11 cellular contexts compared by ENCODE assay signal in the genomic region with DNA sequence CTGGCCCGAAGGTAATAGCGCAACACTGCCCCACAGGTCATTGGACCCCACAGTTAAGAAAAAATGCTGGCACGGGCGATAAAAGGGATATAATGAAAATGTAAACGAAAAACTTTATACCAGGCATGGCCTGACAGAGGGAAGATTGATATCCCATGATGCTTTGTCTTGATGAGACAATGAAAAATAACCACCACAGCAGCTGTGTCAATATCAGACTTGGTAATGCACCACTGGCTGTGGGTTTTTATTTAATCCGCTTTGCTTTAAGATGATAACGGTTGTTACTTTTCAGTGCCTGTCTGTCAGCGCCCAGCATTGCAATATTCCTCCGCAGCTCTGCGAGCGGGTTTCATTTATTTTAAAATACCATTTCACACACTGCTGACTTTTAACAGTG.
A peak's percentile ranks its signal among the peaks of the same experiment; 100 is the strongest.
DNase-seq lines count a peak whose midpoint lies in the region; ATAC-seq and TF ChIP-seq lines count a peak whose summit lies in the region.
"Had no signal": no experiment of that assay in that cellular context is flagged by ENCODE, and none has a peak within 500 bp of the region (broad histone marks: within the 10 kb centered on the region; RNA-seq: fewer than 3 reads in every experiment).

No MANE protein-coding gene starts in this region.

- peak; percentile 87 for ATAC-seq in left colon

- no peak for TF ChIP-seq CTCF in osteocyte (IDR thresholded peaks at IDR 0.05)

- no peaks in the 10 kb centered on the region for H3K4me1 Mint-ChIP-seq in osteocyte (ENCODE audit: unreplicated experiment)
- H3K4me1 Mint-ChIP-seq: naive B cell had no signal

- intact Hi-C loops in left colon (cut with DNase I, micrococcal nuclease), result no loop called here
- intact Hi-C loops in posterior cingulate gyrus (cut with DNase I), result no loop called here

- H3K27me3 Mint-ChIP-seq in osteocyte (ENCODE audit: unreplicated experiment), result peaks cover 2% of the 10 kb centered on the region
- H3K27me3 Mint-ChIP-seq: naive B cell had no signal

- H3K36me3 Mint-ChIP-seq in osteocyte (ENCODE audit: unreplicated experiment), result no peaks in the 10 kb centered on the region
- H3K36me3 Mint-ChIP-seq: naive B cell had no signal

- no peak overlapping the region for H3K4me3 Mint-ChIP-seq in osteocyte (ENCODE audit: unreplicated experiment)
- H3K4me3 Mint-ChIP-seq: activated naive CD4-positive, alpha-beta T cell treated with anti-CD3 and anti-CD28 coated beads for 36 hours; naive B cell had no signal

- no peak overlapping the region for H3K27ac Mint-ChIP-seq in osteocyte (ENCODE audit: unreplicated experiment)
- H3K27ac Mint-ChIP-seq: activated naive CD4-positive, alpha-beta T cell treated with anti-CD3 and anti-CD28 coated beads for 36 hours; naive B cell had no signal

- DNase-seq in D341Med (ENCODE audit: low spot score) (peak; percentile 77), NCI-H187 treated with DMSO at 0.1 percent for 48 hours (lab: John Stamatoyannopoulos, UW) (peak; percentile 99), NCI-H82 treated with DMSO at 0.1 percent for 48 hours (lab: John Stamatoyannopoulos, UW; ENCODE audit: unreplicated experiment) (peak; percentile 94), left colon (no peak), posterior cingulate gyrus (no peak), osteocyte (ENCODE audit: extremely low spot score, unreplicated experiment) (no peak), NAMALWA (ENCODE audit: low spot score) (no peak)
- DNase-seq in activated T-cell treated with anti-CD3 and anti-CD28 coated beads, Interleukin-2, amount 50 U/mL, for 48 hours, result no peak
- DNase-seq: activated naive CD4-positive, alpha-beta T cell treated with anti-CD3 and anti-CD28 coated beads for 36 hours; naive B cell; T-helper 1 cell had no signal

- no peaks in the 10 kb centered on the region for H3K9me3 Mint-ChIP-seq in osteocyte (ENCODE audit: unreplicated experiment)

Comparison
In these comparisons a context has a peak if more than half of its experiments do, and no peak if none do; other contexts are left out.
1. DNase-seq: peak in D341Med (single experiment), NCI-H187 treated with DMSO at 0.1 percent for 48 hours (single experiment) and NCI-H82 treated with DMSO at 0.1 percent for 48 hours (single experiment); none in left colon (0 of 2), posterior cingulate gyrus (0 of 10), osteocyte (single experiment), NAMALWA (single experiment) and activated T-cell treated with anti-CD3 and anti-CD28 coated beads, Interleukin-2, amount 50 U/mL, for 48 hours (0 of 2).